ENCODE assay signal across 1 cellular context in genomic region chr2:200453853-200454524, GRCh38.
TF ChIP-seq lines count a peak whose summit lies in the region.

No MANE protein-coding gene starts in this region.

TF ChIP-seq in GM23338, 12 proteins besides CTCF, POLR2A, EP300 and RAD21 (continued from another document):
- TF ChIP-seq, protein P1, sequence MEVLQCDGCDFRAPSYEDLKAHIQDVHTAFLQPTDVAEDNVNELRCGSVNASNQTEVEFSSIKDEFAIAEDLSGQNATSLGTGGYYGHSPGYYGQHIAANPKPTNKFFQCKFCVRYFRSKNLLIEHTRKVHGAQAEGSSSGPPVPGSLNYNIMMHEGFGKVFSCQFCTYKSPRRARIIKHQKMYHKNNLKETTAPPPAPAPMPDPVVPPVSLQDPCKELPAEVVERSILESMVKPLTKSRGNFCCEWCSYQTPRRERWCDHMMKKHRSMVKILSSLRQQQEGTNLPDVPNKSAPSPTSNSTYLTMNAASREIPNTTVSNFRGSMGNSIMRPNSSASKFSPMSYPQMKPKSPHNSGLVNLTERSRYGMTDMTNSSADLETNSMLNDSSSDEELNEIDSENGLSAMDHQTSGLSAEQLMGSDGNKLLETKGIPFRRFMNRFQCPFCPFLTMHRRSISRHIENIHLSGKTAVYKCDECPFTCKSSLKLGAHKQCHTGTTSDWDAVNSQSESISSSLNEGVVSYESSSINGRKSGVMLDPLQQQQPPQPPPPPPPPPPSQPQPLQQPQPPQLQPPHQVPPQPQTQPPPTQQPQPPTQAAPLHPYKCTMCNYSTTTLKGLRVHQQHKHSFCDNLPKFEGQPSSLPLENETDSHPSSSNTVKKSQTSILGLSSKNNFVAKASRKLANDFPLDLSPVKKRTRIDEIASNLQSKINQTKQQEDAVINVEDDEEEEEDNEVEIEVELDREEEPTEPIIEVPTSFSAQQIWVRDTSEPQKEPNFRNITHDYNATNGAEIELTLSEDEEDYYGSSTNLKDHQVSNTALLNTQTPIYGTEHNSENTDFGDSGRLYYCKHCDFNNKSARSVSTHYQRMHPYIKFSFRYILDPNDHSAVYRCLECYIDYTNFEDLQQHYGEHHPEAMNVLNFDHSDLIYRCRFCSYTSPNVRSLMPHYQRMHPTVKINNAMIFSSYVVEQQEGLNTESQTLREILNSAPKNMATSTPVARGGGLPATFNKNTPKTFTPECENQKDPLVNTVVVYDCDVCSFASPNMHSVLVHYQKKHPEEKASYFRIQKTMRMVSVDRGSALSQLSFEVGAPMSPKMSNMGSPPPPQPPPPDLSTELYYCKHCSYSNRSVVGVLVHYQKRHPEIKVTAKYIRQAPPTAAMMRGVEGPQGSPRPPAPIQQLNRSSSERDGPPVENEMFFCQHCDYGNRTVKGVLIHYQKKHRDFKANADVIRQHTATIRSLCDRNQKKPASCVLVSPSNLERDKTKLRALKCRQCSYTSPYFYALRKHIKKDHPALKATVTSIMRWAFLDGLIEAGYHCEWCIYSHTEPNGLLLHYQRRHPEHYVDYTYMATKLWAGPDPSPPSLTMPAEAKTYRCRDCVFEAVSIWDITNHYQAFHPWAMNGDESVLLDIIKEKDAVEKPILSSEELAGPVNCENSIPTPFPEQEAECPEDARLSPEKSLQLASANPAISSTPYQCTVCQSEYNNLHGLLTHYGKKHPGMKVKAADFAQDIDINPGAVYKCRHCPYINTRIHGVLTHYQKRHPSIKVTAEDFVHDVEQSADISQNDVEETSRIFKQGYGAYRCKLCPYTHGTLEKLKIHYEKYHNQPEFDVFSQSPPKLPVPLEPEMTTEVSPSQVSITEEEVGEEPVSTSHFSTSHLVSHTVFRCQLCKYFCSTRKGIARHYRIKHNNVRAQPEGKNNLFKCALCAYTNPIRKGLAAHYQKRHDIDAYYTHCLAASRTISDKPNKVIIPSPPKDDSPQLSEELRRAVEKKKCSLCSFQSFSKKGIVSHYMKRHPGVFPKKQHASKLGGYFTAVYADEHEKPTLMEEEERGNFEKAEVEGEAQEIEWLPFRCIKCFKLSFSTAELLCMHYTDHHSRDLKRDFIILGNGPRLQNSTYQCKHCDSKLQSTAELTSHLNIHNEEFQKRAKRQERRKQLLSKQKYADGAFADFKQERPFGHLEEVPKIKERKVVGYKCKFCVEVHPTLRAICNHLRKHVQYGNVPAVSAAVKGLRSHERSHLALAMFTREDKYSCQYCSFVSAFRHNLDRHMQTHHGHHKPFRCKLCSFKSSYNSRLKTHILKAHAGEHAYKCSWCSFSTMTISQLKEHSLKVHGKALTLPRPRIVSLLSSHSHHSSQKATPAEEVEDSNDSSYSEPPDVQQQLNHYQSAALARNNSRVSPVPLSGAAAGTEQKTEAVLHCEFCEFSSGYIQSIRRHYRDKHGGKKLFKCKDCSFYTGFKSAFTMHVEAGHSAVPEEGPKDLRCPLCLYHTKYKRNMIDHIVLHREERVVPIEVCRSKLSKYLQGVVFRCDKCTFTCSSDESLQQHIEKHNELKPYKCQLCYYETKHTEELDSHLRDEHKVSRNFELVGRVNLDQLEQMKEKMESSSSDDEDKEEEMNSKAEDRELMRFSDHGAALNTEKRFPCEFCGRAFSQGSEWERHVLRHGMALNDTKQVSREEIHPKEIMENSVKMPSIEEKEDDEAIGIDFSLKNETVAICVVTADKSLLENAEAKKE (CRISPR knock-in tag; IDR thresholded peaks at IDR 0.05): peak; percentile 2; the same call in 1 of the 2 replicates
- TF ChIP-seq NANOG (IDR thresholded peaks at IDR 0.05; ENCODE audit: borderline replicate concordance): no peak
